In the genomic region with DNA sequence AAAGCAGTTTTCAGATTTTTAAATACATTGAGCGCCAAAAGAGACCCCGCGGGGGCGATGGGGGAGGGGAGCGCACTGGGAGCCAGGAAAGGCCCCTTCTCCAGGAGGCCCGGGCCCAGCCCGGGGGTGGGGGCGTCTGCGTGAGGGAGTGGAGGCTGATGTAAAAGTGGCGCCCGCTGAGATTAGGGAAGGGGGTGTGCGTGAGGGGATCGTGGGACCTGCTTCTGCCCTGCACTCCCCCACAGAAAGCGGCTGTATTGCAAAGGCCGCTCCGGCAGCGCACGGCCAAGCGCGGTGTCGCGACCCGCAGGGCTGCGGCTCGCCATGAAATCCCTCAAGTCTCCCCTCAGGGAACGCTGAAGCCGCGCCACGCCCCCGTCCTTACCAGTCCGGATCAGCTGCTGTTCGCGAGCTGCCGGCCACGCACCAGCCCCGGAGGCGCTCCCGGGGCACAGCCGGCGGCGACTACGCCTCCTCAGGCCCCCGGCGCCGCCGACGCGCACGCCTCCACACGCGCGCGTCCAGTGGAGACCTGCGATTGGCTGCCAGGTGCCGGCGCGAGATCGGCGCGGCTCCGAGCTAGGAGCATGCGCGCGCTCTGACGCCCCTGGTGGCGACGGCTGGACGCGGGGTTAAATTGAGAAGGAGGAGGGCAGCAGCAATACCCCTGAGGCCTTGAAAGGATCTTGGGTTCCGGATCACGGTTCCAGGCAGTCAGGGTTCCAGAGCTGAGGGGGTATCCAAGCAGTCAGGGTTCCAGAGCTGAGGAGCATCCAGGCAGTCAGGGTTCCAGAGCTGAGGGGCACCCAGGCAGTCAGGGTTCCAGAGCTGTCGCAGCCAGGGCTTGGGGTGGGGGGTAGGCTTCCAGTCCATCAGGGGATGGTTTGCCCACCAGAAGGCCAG, we compare ENCODE assay signal across 1 cellular context.
A peak's percentile ranks its signal among the peaks of the same experiment; 100 is the strongest.
TF ChIP-seq lines count a peak whose summit lies in the region.

A gene with protein sequence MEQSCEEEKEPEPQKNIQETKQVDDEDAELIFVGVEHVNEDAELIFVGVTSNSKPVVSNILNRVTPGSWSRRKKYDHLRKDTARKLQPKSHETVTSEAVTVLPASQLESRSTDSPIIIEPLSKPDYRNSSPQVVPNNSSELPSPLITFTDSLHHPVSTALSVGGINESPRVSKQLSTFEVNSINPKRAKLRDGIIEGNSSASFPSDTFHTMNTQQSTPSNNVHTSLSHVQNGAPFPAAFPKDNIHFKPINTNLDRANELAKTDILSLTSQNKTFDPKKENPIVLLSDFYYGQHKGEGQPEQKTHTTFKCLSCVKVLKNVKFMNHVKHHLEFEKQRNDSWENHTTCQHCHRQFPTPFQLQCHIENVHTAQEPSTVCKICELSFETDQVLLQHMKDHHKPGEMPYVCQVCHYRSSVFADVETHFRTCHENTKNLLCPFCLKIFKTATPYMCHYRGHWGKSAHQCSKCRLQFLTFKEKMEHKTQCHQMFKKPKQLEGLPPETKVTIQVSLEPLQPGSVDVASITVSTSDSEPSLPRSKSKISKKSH (minus strand): TSS at position 469 of the 903 bp plus-strand sequence. CDS start 19,344 bp downstream, outside the sequence.

TF ChIP-seq in HEK293, 187 proteins besides CTCF, POLR2A, EP300 and RAD21 (continued from another document and continues in another):
- TF ChIP-seq KLF9 (tag by site-specific recombination; IDR thresholded peaks at IDR 0.05; ENCODE audit: low read depth) (peak; percentile 90), GLIS1 (tag by site-specific recombination; IDR thresholded peaks at IDR 0.05) (peak; percentile 31; the same call in 1 of the 2 replicates), ZNF626 (tag by site-specific recombination; IDR thresholded peaks at IDR 0.05) (no peak), ZNF549 (tag by site-specific recombination; IDR thresholded peaks at IDR 0.05) (no peak), ZIC2 (tag by site-specific recombination; IDR thresholded peaks at IDR 0.05) (peak; percentile 28), OSR2 (tag by site-specific recombination; IDR thresholded peaks at IDR 0.05) (0 out of 2 replicates have a peak, but pooled peaks have one; percentile 22), ZNF677 (tag by site-specific recombination; IDR thresholded peaks at IDR 0.05) (peak; percentile 23; the same call in 1 of the 2 replicates), ZNF610 (tag by site-specific recombination; IDR thresholded peaks at IDR 0.05; ENCODE audit: borderline replicate concordance) (no peak), ZNF2 (tag by site-specific recombination; IDR thresholded peaks at IDR 0.05) (no peak), ZNF121 (tag by site-specific recombination; IDR thresholded peaks at IDR 0.05) (no peak), ZNF223 (tag by site-specific recombination; IDR thresholded peaks at IDR 0.05) (0 out of 2 replicates have a peak, but pooled peaks have one; percentile 26), ZNF521 (tag by site-specific recombination; IDR thresholded peaks at IDR 0.05) (no peak), ZNF248 (tag by site-specific recombination; IDR thresholded peaks at IDR 0.05) (no peak), ZFHX2 (tag by site-specific recombination; conservative IDR thresholded peaks at IDR 0.05) (peak; percentile 98), ZNF133 (tag by site-specific recombination; IDR thresholded peaks at IDR 0.05) (peak; percentile 83), ZNF335 (tag by site-specific recombination; conservative IDR thresholded peaks at IDR 0.05) (peak; percentile 94), ZBTB48 (tag by site-specific recombination; IDR thresholded peaks at IDR 0.05) (0 out of 2 replicates have a peak, but pooled peaks have one; percentile 34), ZBTB21 (tag by site-specific recombination; IDR thresholded peaks at IDR 0.05) (no peak), SP7 (tag by site-specific recombination; IDR thresholded peaks at IDR 0.05) (0 out of 2 replicates have a peak, but pooled peaks have one; percentile 13), ZNF837 (tag by site-specific recombination; IDR thresholded peaks at IDR 0.05) (no peak), EGR2 (tag by site-specific recombination; IDR thresholded peaks at IDR 0.05; ENCODE audit: low read depth) (peak; percentile 78)
- TF ChIP-seq, protein P1, sequence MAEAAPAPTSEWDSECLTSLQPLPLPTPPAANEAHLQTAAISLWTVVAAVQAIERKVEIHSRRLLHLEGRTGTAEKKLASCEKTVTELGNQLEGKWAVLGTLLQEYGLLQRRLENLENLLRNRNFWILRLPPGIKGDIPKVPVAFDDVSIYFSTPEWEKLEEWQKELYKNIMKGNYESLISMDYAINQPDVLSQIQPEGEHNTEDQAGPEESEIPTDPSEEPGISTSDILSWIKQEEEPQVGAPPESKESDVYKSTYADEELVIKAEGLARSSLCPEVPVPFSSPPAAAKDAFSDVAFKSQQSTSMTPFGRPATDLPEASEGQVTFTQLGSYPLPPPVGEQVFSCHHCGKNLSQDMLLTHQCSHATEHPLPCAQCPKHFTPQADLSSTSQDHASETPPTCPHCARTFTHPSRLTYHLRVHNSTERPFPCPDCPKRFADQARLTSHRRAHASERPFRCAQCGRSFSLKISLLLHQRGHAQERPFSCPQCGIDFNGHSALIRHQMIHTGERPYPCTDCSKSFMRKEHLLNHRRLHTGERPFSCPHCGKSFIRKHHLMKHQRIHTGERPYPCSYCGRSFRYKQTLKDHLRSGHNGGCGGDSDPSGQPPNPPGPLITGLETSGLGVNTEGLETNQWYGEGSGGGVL (tag by site-specific recombination; IDR thresholded peaks at IDR 0.05) = peak; percentile 97
- TF ChIP-seq, protein P2, sequence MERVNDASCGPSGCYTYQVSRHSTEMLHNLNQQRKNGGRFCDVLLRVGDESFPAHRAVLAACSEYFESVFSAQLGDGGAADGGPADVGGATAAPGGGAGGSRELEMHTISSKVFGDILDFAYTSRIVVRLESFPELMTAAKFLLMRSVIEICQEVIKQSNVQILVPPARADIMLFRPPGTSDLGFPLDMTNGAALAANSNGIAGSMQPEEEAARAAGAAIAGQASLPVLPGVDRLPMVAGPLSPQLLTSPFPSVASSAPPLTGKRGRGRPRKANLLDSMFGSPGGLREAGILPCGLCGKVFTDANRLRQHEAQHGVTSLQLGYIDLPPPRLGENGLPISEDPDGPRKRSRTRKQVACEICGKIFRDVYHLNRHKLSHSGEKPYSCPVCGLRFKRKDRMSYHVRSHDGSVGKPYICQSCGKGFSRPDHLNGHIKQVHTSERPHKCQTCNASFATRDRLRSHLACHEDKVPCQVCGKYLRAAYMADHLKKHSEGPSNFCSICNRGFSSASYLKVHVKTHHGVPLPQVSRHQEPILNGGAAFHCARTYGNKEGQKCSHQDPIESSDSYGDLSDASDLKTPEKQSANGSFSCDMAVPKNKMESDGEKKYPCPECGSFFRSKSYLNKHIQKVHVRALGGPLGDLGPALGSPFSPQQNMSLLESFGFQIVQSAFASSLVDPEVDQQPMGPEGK (tag by site-specific recombination; IDR thresholded peaks at IDR 0.05) = peak; percentile 56
- TF ChIP-seq, protein P3, sequence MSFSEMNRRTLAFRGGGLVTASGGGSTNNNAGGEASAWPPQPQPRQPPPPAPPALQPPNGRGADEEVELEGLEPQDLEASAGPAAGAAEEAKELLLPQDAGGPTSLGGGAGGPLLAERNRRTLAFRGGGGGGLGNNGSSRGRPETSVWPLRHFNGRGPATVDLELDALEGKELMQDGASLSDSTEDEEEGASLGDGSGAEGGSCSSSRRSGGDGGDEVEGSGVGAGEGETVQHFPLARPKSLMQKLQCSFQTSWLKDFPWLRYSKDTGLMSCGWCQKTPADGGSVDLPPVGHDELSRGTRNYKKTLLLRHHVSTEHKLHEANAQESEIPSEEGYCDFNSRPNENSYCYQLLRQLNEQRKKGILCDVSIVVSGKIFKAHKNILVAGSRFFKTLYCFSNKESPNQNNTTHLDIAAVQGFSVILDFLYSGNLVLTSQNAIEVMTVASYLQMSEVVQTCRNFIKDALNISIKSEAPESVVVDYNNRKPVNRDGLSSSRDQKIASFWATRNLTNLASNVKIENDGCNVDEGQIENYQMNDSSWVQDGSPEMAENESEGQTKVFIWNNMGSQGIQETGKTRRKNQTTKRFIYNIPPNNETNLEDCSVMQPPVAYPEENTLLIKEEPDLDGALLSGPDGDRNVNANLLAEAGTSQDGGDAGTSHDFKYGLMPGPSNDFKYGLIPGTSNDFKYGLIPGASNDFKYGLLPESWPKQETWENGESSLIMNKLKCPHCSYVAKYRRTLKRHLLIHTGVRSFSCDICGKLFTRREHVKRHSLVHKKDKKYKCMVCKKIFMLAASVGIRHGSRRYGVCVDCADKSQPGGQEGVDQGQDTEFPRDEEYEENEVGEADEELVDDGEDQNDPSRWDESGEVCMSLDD (tag by site-specific recombination; IDR thresholded peaks at IDR 0.05) = peak; percentile 92
- TF ChIP-seq, protein P4, sequence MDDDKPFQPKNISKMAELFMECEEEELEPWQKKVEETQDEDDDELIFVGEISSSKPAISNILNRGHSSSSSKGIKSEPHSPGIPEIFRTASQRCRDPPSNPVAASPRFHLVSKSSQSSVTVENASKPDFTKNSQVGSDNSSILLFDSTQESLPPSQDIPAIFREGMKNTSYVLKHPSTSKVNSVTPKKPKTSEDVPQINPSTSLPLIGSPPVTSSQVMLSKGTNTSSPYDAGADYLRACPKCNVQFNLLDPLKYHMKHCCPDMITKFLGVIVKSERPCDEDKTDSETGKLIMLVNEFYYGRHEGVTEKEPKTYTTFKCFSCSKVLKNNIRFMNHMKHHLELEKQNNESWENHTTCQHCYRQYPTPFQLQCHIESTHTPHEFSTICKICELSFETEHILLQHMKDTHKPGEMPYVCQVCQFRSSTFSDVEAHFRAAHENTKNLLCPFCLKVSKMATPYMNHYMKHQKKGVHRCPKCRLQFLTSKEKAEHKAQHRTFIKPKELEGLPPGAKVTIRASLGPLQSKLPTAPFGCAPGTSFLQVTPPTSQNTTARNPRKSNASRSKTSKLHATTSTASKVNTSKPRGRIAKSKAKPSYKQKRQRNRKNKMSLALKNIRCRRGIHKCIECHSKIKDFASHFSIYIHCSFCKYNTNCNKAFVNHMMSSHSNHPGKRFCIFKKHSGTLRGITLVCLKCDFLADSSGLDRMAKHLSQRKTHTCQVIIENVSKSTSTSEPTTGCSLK (tag by site-specific recombination; IDR thresholded peaks at IDR 0.05) = no peak
- TF ChIP-seq, protein P5, sequence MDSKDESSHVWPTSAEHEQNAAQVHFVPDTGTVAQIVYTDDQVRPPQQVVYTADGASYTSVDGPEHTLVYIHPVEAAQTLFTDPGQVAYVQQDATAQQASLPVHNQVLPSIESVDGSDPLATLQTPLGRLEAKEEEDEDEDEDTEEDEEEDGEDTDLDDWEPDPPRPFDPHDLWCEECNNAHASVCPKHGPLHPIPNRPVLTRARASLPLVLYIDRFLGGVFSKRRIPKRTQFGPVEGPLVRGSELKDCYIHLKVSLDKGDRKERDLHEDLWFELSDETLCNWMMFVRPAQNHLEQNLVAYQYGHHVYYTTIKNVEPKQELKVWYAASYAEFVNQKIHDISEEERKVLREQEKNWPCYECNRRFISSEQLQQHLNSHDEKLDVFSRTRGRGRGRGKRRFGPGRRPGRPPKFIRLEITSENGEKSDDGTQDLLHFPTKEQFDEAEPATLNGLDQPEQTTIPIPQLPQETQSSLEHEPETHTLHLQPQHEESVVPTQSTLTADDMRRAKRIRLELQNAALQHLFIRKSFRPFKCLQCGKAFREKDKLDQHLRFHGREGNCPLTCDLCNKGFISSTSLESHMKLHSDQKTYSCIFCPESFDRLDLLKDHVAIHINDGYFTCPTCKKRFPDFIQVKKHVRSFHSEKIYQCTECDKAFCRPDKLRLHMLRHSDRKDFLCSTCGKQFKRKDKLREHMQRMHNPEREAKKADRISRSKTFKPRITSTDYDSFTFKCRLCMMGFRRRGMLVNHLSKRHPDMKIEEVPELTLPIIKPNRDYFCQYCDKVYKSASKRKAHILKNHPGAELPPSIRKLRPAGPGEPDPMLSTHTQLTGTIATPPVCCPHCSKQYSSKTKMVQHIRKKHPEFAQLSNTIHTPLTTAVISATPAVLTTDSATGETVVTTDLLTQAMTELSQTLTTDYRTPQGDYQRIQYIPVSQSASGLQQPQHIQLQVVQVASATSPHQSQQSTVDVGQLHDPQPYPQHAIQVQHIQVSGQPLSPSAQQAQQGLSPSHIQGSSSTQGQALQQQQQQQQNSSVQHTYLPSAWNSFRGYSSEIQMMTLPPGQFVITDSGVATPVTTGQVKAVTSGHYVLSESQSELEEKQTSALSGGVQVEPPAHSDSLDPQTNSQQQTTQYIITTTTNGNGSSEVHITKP (tag by site-specific recombination; IDR thresholded peaks at IDR 0.05) = peak; percentile 39; the same call in 1 of the 2 replicates
- TF ChIP-seq, protein P6, sequence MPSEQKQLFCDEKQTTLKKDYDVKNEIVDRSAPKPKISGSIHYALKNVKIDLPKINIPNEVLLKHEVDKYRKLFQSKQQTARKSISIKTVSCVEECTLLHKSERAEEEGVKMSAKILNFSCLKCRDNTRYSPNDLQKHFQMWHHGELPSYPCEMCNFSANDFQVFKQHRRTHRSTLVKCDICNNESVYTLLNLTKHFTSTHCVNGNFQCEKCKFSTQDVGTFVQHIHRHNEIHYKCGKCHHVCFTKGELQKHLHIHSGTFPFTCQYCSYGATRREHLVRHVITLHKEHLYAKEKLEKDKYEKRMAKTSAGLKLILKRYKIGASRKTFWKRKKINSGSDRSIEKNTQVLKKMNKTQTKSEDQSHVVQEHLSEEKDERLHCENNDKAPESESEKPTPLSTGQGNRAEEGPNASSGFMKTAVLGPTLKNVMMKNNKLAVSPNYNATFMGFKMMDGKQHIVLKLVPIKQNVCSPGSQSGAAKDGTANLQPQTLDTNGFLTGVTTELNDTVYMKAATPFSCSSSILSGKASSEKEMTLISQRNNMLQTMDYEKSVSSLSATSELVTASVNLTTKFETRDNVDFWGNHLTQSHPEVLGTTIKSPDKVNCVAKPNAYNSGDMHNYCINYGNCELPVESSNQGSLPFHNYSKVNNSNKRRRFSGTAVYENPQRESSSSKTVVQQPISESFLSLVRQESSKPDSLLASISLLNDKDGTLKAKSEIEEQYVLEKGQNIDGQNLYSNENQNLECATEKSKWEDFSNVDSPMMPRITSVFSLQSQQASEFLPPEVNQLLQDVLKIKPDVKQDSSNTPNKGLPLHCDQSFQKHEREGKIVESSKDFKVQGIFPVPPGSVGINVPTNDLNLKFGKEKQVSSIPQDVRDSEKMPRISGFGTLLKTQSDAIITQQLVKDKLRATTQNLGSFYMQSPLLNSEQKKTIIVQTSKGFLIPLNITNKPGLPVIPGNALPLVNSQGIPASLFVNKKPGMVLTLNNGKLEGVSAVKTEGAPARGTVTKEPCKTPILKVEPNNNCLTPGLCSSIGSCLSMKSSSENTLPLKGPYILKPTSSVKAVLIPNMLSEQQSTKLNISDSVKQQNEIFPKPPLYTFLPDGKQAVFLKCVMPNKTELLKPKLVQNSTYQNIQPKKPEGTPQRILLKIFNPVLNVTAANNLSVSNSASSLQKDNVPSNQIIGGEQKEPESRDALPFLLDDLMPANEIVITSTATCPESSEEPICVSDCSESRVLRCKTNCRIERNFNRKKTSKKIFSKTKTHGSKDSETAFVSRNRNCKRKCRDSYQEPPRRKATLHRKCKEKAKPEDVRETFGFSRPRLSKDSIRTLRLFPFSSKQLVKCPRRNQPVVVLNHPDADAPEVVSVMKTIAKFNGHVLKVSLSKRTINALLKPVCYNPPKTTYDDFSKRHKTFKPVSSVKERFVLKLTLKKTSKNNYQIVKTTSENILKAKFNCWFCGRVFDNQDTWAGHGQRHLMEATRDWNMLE (tag by site-specific recombination; conservative IDR thresholded peaks at IDR 0.05; ENCODE audit: low read depth) = peak; percentile 42; the same call in 1 of the 2 replicates
- TF ChIP-seq, protein P7, sequence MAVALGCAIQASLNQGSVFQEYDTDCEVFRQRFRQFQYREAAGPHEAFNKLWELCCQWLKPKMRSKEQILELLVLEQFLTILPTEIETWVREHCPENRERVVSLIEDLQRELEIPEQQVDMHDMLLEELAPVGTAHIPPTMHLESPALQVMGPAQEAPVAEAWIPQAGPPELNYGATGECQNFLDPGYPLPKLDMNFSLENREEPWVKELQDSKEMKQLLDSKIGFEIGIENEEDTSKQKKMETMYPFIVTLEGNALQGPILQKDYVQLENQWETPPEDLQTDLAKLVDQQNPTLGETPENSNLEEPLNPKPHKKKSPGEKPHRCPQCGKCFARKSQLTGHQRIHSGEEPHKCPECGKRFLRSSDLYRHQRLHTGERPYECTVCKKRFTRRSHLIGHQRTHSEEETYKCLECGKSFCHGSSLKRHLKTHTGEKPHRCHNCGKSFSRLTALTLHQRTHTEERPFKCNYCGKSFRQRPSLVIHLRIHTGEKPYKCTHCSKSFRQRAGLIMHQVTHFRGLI (tag by site-specific recombination; IDR thresholded peaks at IDR 0.05) = no peak
